9 cellular contexts compared by ENCODE assay signal in genomic region chr1:60281360-60281932, GRCh38.
A peak's percentile ranks its signal among the peaks of the same experiment; 100 is the strongest.
DNase-seq lines count a peak whose midpoint lies in the region; FAIRE-seq and TF ChIP-seq lines count a peak whose summit lies in the region.
"Had no signal": no experiment of that assay in that cellular context is flagged by ENCODE, and none has a peak within 500 bp of the region (broad histone marks: within the 10 kb centered on the region; RNA-seq: fewer than 3 reads in every experiment).

No MANE protein-coding gene starts in this region.

- no peak overlapping the region for H4K8ac ChIP-seq in H1 (ENCODE audit: extremely low read depth, insufficient read depth, low read length)

- H3K4ac ChIP-seq in H1 (replicated peaks; ENCODE audit: insufficient read length, low read depth, low read length): no peak overlapping the region

- no peaks in the 10 kb centered on the region for H3K79me2 ChIP-seq in H1 (ENCODE audit: control insufficient read depth in 1 of 2, insufficient read depth in 2 of 2, low read length in 2 of 2)

- TF ChIP-seq CTCF in GM12864 (IDR thresholded peaks at IDR 0.05; ENCODE audit: low read depth, low read length, missing control alignments) (peak; percentile 88), HFFc6 (IDR thresholded peaks at IDR 0.05) (peak; percentile 75), H1 (IDR thresholded peaks at IDR 0.05; ENCODE audit: control extremely low read depth in 1 of 3, insufficient read depth in 1 of 3, low read depth in 1 of 3, low read length in 3 of 3) (peak; percentile 78 to 95 (median 82))

- H3K27me3 ChIP-seq in MG63 (no peaks in the 10 kb centered on the region), H1 (replicated peaks in 1 of 4; ENCODE audit: control insufficient read depth in 3 of 4, extremely low read depth in 1 of 4, insufficient read depth in 3 of 4, low read length in 3 of 4) (no peaks in the 10 kb centered on the region)

- no peak overlapping the region for H2BK20ac ChIP-seq in H1 (ENCODE audit: low read length)

- no peak overlapping the region for H3K4me3 Mint-ChIP-seq in HFFc6
- H3K4me3 Mint-ChIP-seq: natural killer cell had no signal

- no peak overlapping the region for H2BK5ac ChIP-seq in H1 (ENCODE audit: low read depth, low read length)

- no peak overlapping the region for H4K5ac ChIP-seq in H1 (ENCODE audit: insufficient read length, low read depth, low read length)

- FAIRE-seq in H1 (lab: Jason Lieb, UNC): peak; percentile 89

- TF ChIP-seq POLR2A in H1 (IDR thresholded peaks at IDR 0.05; ENCODE audit: control extremely low read depth in 1 of 2, low read depth in 2 of 2, low read length in 2 of 2): no peak

- H2AFZ ChIP-seq in H1 (ENCODE audit: low read length): peak overlapping the region; percentile 72; the same call in 1 of the 2 replicates

- H2AK5ac ChIP-seq in H1 (ENCODE audit: low read depth, low read length): no peak overlapping the region

- no peak overlapping the region for H3K14ac ChIP-seq in H1 (ENCODE audit: insufficient read length)

- no peak overlapping the region for H3K4me3 ChIP-seq in GM12864 (ENCODE audit: low read depth, low read length)
- H3K4me3 ChIP-seq in MG63: no peak overlapping the region
- H3K4me3 ChIP-seq in H1 (ENCODE audit: extremely low read depth in 1 of 4, insufficient read depth in 2 of 4, low read depth in 3 of 4, low read length in 4 of 4): no peak overlapping the region

- H3K27ac ChIP-seq in H1 (ENCODE audit: low read depth, low read length): no peak overlapping the region

- no peaks in the 10 kb centered on the region for H4K20me1 ChIP-seq in H1 (replicated peaks in 1 of 2; ENCODE audit: control insufficient read depth in 1 of 2, insufficient read depth in 2 of 2, low read length in 2 of 2)

- no peak overlapping the region for H2BK120ac ChIP-seq in H1 (replicated peaks; ENCODE audit: low read depth, low read length)

- no peak overlapping the region for H3K9ac ChIP-seq in H1 (replicated peaks in 1 of 4; ENCODE audit: extremely low read depth in 1 of 4, low read depth in 3 of 4, low read length in 3 of 4)

- POLR2A ChIA-PET in H1 (lab: Charles Lee; ENCODE audit: partially characterized antibody): no interaction called here

- no peak overlapping the region for H2BK12ac ChIP-seq in H1 (ENCODE audit: low read depth, low read length)

- CTCF ChIA-PET in H1 (lab: Charles Lee; ENCODE audit: partially characterized antibody): interaction anchor here (0.6 to 2.8 kb wide), 51 partner anchors 9 to 1307 kb away, joined by 3 to 23 read pairs (median 4); no protein-coding TSS in a partner anchor

- H3K23ac ChIP-seq in H1 (ENCODE audit: insufficient read length): no peak overlapping the region

- TF ChIP-seq EP300 in H1 (IDR thresholded peaks at IDR 0.05; ENCODE audit: borderline replicate concordance in 1 of 2, low read depth in 2 of 2, low read length in 2 of 2): no peak

- no peaks in the 10 kb centered on the region; the same call in 1 of the 2 replicates for H3K9me3 Mint-ChIP-seq in HFFc6
- H3K9me3 Mint-ChIP-seq: natural killer cell had no signal

- H3K4me1 Mint-ChIP-seq in HFFc6 (ENCODE audit: low read depth): peaks cover 28% of the 10 kb centered on the region

- no peak overlapping the region for H2BK15ac ChIP-seq in H1 (ENCODE audit: low read length)

- H3K36me3 Mint-ChIP-seq in HFFc6 (ENCODE audit: low read depth): no peaks in the 10 kb centered on the region
- H3K36me3 Mint-ChIP-seq: natural killer cell had no signal

- H3K9me3 ChIP-seq in MG63 (no peaks in the 10 kb centered on the region), H1 (ENCODE audit: insufficient read depth in 2 of 2, low read depth in 1 of 2, low read length in 1 of 2) (no peaks in the 10 kb centered on the region)

- peaks cover 0 to 5% (median 0%) of the 10 kb centered on the region in 4 experiments; a peak in 2 of 7 replicates for H3K4me1 ChIP-seq in H1 (replicated peaks in 1 of 4; ENCODE audit: control insufficient read depth in 3 of 4, insufficient read depth in 4 of 4, low read length in 3 of 4)

- peaks cover 5% of the 10 kb centered on the region for H3K27me3 Mint-ChIP-seq in HFFc6 (ENCODE audit: insufficient read depth)

- H3K18ac ChIP-seq in H1 (ENCODE audit: extremely low read depth, low read length): no peak overlapping the region

- DNase-seq in A172 (ENCODE audit: low spot score): peak; percentile 51
- peak; percentile 10 for DNase-seq in GM12864 (ENCODE audit: low read depth)
- peak; percentile 46 for DNase-seq in HFFc6
- peak; percentile 43 for DNase-seq in MG63
- peak; percentile 77 for DNase-seq in SHP77 treated with DMSO at 0.1 percent for 48 hours (lab: John Stamatoyannopoulos, UW)
- DNase-seq in H1 (ENCODE audit: low read depth in 1 of 2, low spot score in 2 of 2): peak; percentile 59 to 61
- DNase-seq in medulla oblongata (ENCODE audit: extremely low spot score): peak; percentile 87
- peak; percentile 66 for DNase-seq in ureter (ENCODE audit: low spot score)
- DNase-seq: natural killer cell had no signal

- no peak overlapping the region for H3K56ac ChIP-seq in H1 (replicated peaks; ENCODE audit: insufficient read length, low read depth, low read length)

- 39% methylated on average over 9 of the region's 9 CpGs; no CpG with 5 or more reads in 1 of the 2 experiments for WGBS in H1 (ENCODE audit: extremely low coverage in 1 of 2, insufficient coverage in 1 of 2, insufficient read length in 1 of 2, insufficient replicate concordance in 2 of 2, low coverage in 1 of 2, low lambda C conversion rate in 2 of 2, missing lambda C conversion rate in 1 of 2), 2 experiments

- H3K23me2 ChIP-seq in H1 (ENCODE audit: low read depth, low read length): no peaks in the 10 kb centered on the region

- no peak overlapping the region for H4K91ac ChIP-seq in H1 (replicated peaks; ENCODE audit: insufficient read length, low read length)

- no peak overlapping the region for H3K27ac Mint-ChIP-seq in HFFc6
- H3K27ac Mint-ChIP-seq: natural killer cell had no signal

- peak; percentile 97 to 98 for TF ChIP-seq RAD21 in H1 (IDR thresholded peaks at IDR 0.05 in 1 of 2, conservative IDR thresholded peaks at IDR 0.05 in 1 of 2; ENCODE audit: low read depth in 2 of 2, low read length in 2 of 2)

- no peaks in the 10 kb centered on the region for H3K79me1 ChIP-seq in H1 (ENCODE audit: low read depth, low read length)

- H3K36me3 ChIP-seq in MG63 (no peaks in the 10 kb centered on the region), H1 (ENCODE audit: control insufficient read depth in 2 of 4, insufficient read depth in 4 of 4, low read length in 3 of 4) (no peaks in the 10 kb centered on the region; a peak in 1 of 8 replicates)

- H3K4me2 ChIP-seq in H1 (ENCODE audit: insufficient read depth in 1 of 2, low read depth in 2 of 2, low read length in 2 of 2): no peak overlapping the region; a peak in 1 of 4 replicates

TF ChIP-seq in H1, 55 proteins besides CTCF, POLR2A, EP300 and RAD21:
- TF ChIP-seq TEAD4 (IDR thresholded peaks at IDR 0.05; ENCODE audit: low read depth, low read length) (0 out of 2 replicates have a peak, but pooled peaks have one; percentile 26), GTF2F1 (IDR thresholded peaks at IDR 0.05; ENCODE audit: borderline replicate concordance, low read depth, low read length) (no peak)
TF ChIP-seq in H1: peak in this region for 1.

Comparison
In these comparisons a context has a peak if more than half of its experiments do, and no peak if none do; other contexts are left out.
1. DNase-seq: peak in every context shown above with its lines; median percentile 87 in medulla oblongata; 77 in SHP77 treated with DMSO at 0.1 percent for 48 hours; 66 in ureter; 60 in H1; 51 in A172; 46 in HFFc6; 43 in MG63; 10 in GM12864.